8 cellular contexts compared by ENCODE assay signal in the genomic region with DNA sequence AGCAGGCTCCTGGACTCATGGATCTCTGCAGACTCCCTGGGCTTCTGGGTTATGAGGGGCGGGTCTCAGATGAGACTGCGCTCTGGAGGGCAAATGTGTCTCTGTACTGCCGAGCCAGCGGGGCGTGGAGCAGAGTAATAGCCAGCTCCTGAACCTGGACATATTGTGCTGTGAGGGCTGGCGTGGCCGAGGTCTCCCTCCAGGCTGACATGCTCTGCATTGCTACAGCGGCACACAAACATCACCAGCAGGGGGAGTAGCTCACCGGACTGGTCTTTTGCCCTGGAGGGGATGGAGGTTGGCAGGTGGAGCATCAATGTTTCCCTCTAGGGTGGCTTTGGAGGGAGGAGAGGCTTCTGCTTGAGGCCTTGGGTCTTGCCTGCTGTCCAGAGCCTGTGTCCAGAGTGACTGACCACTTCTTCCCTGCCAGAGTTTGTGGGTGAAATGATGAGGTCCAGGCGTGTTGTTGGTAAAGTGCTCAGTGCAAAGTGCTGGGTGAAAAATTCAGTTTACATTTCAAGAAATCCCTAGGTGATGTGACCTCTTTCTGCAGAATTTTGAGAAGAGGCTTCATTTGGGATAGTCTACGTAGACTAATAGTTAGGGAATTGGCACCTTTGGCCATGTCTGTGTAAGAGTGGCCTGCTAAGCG. TPM values are rescaled to one million over a fixed set of nuclear protein-coding genes. Genes with fewer than 3 reads are reported as not detected.
DNase-seq lines count a peak whose midpoint lies in the region; ATAC-seq and TF ChIP-seq lines count a peak whose summit lies in the region.

No MANE protein-coding gene starts in this region.

- in situ Hi-C loops in astrocyte of the cerebellum (cut with HindIII; ENCODE audit: low sequenced_read_pairs) = no loop called here

- DNase-seq in Karpas-422 (peak; percentile 88), astrocyte of the cerebellum (ENCODE audit: low read depth) (no peak), left kidney (ENCODE audit: low read depth, low spot score) (peak; percentile 75), medulla oblongata (ENCODE audit: extremely low spot score) (no peak)
- peak; percentile 45 for DNase-seq in T-helper 2 cell treated with Interferon-gamma antibody and Interleukin-4, amounts not matched to agents 5 μg/mL and 100 μg/mL, for 36 hours (ENCODE audit: low spot score)
- peak; percentile 53 to 82 for DNase-seq in stimulated activated effector memory CD8-positive, alpha-beta T cell treated with anti-CD3 and anti-CD28 coated beads, Interleukin-12 subunit alpha, Interleukin-12 subunit beta, amount 100 ng/mL, for 72 hours (ENCODE audit: low spot score in 2 of 2)

- H2AFZ ChIP-seq in Karpas-422 (ENCODE audit: low read length) = no peak overlapping the region

- H4K20me1 ChIP-seq in Karpas-422 (ENCODE audit: insufficient read depth, low read depth, low read length) = no peaks in the 10 kb centered on the region

- H3K4me1 Mint-ChIP-seq in T-helper 2 cell treated with Interferon-gamma antibody and Interleukin-4, amounts not matched to agents 5 μg/mL and 100 μg/mL, for 36 hours (ENCODE audit: low read depth) = peaks cover 2% of the 10 kb centered on the region
- H3K4me1 Mint-ChIP-seq in stimulated activated effector memory CD8-positive, alpha-beta T cell treated with anti-CD3 and anti-CD28 coated beads, Interleukin-12 subunit alpha, Interleukin-12 subunit beta, amount 100 ng/mL, for 72 hours = peaks cover 6% of the 10 kb centered on the region

- no peaks in the 10 kb centered on the region for H3K27me3 ChIP-seq in Karpas-422 (ENCODE audit: low read length)

- ATAC-seq in stimulated activated effector memory CD8-positive, alpha-beta T cell treated with anti-CD3 and anti-CD28 coated beads, Interleukin-12 subunit alpha, Interleukin-12 subunit beta, amount 100 ng/mL, for 72 hours = peak; percentile 67
- no peak for ATAC-seq in HG03139 (IDR thresholded peaks at IDR 0.05; ENCODE audit: unreplicated experiment)

- H3K36me3 Mint-ChIP-seq in T-helper 2 cell treated with Interferon-gamma antibody and Interleukin-4, amounts not matched to agents 5 μg/mL and 100 μg/mL, for 36 hours (ENCODE audit: low read depth) = no peaks in the 10 kb centered on the region
- H3K36me3 Mint-ChIP-seq in stimulated activated effector memory CD8-positive, alpha-beta T cell treated with anti-CD3 and anti-CD28 coated beads, Interleukin-12 subunit alpha, Interleukin-12 subunit beta, amount 100 ng/mL, for 72 hours = no peaks in the 10 kb centered on the region

- H3K4me1 ChIP-seq in Karpas-422 (ENCODE audit: low read length) = no peaks in the 10 kb centered on the region

- H3K9me2 ChIP-seq in Karpas-422 (replicated peaks; ENCODE audit: insufficient read depth, low read length) = no peaks in the 10 kb centered on the region

- no peak overlapping the region for H3K27ac ChIP-seq in Karpas-422 (ENCODE audit: low read length)

- no peaks in the 10 kb centered on the region for H3K9me3 ChIP-seq in Karpas-422 (ENCODE audit: low read length)

- H3K27ac Mint-ChIP-seq in T-helper 2 cell treated with Interferon-gamma antibody and Interleukin-4, amounts not matched to agents 5 μg/mL and 100 μg/mL, for 36 hours = no peak overlapping the region
- no peak overlapping the region for H3K27ac Mint-ChIP-seq in stimulated activated effector memory CD8-positive, alpha-beta T cell treated with anti-CD3 and anti-CD28 coated beads, Interleukin-12 subunit alpha, Interleukin-12 subunit beta, amount 100 ng/mL, for 72 hours

- no peak overlapping the region for H3K4me2 ChIP-seq in Karpas-422 (ENCODE audit: low read depth, low read length, poor library complexity, severe bottlenecking)

- no peak overlapping the region for H3K4me3 ChIP-seq in Karpas-422 (ENCODE audit: low read length)
- H3K4me3 ChIP-seq in astrocyte of the cerebellum (ENCODE audit: low read depth, low read length) = no peak overlapping the region

- no peaks in the 10 kb centered on the region for H3K36me3 ChIP-seq in Karpas-422 (ENCODE audit: insufficient read depth, low read length)

- no peak overlapping the region for H3K9ac ChIP-seq in Karpas-422 (ENCODE audit: low read length)

- peaks cover 24% of the 10 kb centered on the region for H3K27me3 Mint-ChIP-seq in T-helper 2 cell treated with Interferon-gamma antibody and Interleukin-4, amounts not matched to agents 5 μg/mL and 100 μg/mL, for 36 hours (ENCODE audit: low read depth)

- H3K79me2 ChIP-seq in Karpas-422 (ENCODE audit: low read length) = no peaks in the 10 kb centered on the region

- no peak overlapping the region for H3K4me3 Mint-ChIP-seq in T-helper 2 cell treated with Interferon-gamma antibody and Interleukin-4, amounts not matched to agents 5 μg/mL and 100 μg/mL, for 36 hours
- H3K4me3 Mint-ChIP-seq in stimulated activated effector memory CD8-positive, alpha-beta T cell treated with anti-CD3 and anti-CD28 coated beads, Interleukin-12 subunit alpha, Interleukin-12 subunit beta, amount 100 ng/mL, for 72 hours = no peak overlapping the region

- peak; percentile 95 for TF ChIP-seq CTCF in GM12872 (IDR thresholded peaks at IDR 0.05; ENCODE audit: insufficient read depth, low read depth, low read length)
- peak; percentile 64 for TF ChIP-seq CTCF in astrocyte of the cerebellum (IDR thresholded peaks at IDR 0.05; ENCODE audit: low read depth, low read length, missing control alignments)

- no peaks in the 10 kb centered on the region for H3K9me3 Mint-ChIP-seq in T-helper 2 cell treated with Interferon-gamma antibody and Interleukin-4, amounts not matched to agents 5 μg/mL and 100 μg/mL, for 36 hours
- H3K9me3 Mint-ChIP-seq in stimulated activated effector memory CD8-positive, alpha-beta T cell treated with anti-CD3 and anti-CD28 coated beads, Interleukin-12 subunit alpha, Interleukin-12 subunit beta, amount 100 ng/mL, for 72 hours = no peaks in the 10 kb centered on the region

RNA-seq across cellular contexts. Expression of gene GADD45G, which starts 10.9 kb away (rescaled TPM):
- total RNA-seq in Karpas-422 (2014; rRNA removed; shearing (Covaris generic); ENCODE audit: low replicate concordance) = not detected in 2 replicates

Comparison
In these comparisons a context has a peak if more than half of its experiments do, and no peak if none do; other contexts are left out.
1. DNase-seq: peak in Karpas-422 (single experiment), T-helper 2 cell treated with Interferon-gamma antibody and Interleukin-4, amounts not matched to agents 5 μg/mL and 100 μg/mL, for 36 hours (single experiment), left kidney (single experiment) and stimulated activated effector memory CD8-positive, alpha-beta T cell treated with anti-CD3 and anti-CD28 coated beads, Interleukin-12 subunit alpha, Interleukin-12 subunit beta, amount 100 ng/mL, for 72 hours (2 of 2); none in astrocyte of the cerebellum (single experiment) and medulla oblongata (single experiment).